In the genomic region with DNA sequence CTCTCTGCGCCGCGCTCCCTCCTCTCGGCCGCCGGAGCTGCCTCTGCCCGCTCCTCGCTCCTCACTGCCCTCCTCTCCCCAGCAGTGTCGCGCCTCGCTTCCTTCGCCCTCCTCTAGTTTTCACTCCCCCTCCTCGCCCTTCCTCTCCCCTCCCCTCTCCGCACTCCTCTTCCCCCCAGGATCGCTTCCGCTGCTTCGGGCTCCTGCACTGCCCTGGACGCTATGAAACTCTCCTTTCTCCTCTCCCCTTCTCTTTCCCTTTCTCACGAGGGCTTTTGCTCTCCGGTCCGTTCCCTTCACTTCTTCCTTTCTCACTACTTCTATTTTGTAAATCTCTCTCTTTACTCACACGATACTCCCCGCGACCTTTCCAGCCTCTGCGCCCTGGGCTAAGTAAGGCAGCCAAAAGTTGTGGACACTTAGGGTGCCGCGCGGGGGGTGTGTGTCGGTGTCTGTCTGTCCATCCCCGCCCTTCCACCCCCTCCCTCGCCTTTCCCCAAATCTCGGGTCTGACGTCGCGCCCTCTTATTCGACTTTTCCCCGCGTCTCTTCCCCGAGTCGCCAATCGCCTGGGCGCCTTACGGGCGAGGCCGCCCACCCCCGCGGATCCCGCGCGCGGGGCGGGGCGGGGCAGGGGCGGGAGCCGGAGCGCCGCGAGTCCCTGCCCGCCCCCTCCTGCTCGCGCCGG, we compare ENCODE assay signal across 8 cellular contexts. TPM values are rescaled to one million over a fixed set of nuclear protein-coding genes. Genes with fewer than 3 reads are reported as not detected.
DNase-seq lines count a peak whose midpoint lies in the region; TF ChIP-seq lines count a peak whose summit lies in the region.

A gene (minus strand): TSS at position 458 of the 688 bp plus-strand sequence. CDS start 737 bp downstream, outside the sequence.

- no peaks in the 10 kb centered on the region for H3K9me3 ChIP-seq in duodenal mucosa (ENCODE audit: control insufficient read depth in 1 of 2, low read length in 2 of 2)
- no peaks in the 10 kb centered on the region for H3K9me3 ChIP-seq in thyroid gland

- no peak within 1 kb of the TSS for H3K9ac ChIP-seq in duodenal mucosa (ENCODE audit: low read depth in 1 of 2, low read length in 2 of 2)

- H3K27ac ChIP-seq in duodenal mucosa (ENCODE audit: low read depth, low read length) (no peak within 1 kb of the TSS), thyroid gland (peak within 1 kb of the TSS in 2 of 3 donors; percentile 81 to 90)

- no peak for TF ChIP-seq POLR2A in lower leg skin (IDR thresholded peaks at IDR 0.05)
- peak; percentile 39 to 58 for TF ChIP-seq POLR2A in thyroid gland (IDR thresholded peaks at IDR 0.05)

- H3K4me3 ChIP-seq in duodenal mucosa (ENCODE audit: low read depth in 1 of 2, low read length in 2 of 2), result peak within 1 kb of the TSS; percentile 48 to 54
- H3K4me3 ChIP-seq in lower leg skin (ENCODE audit: low read depth, poor library complexity, severe bottlenecking), result peak within 1 kb of the TSS; percentile 75
- peak within 1 kb of the TSS; percentile 50 to 86 (median 64) for H3K4me3 ChIP-seq in thyroid gland (replicated peaks in 1 of 3)

- DNase-seq in DMS 273 (lab: John Stamatoyannopoulos, UW; ENCODE audit: unreplicated experiment) (peak; percentile 98), Kasumi-1 (lab: John Stamatoyannopoulos, UW) (peak; percentile 88 to 95), SIG-M5 treated with dmso at 0.1 percent for 504 hours (lab: John Stamatoyannopoulos, UW; ENCODE audit: unreplicated experiment) (peak; percentile 83), lower leg skin (ENCODE audit: low spot score in 2 of 2) (peak; percentile 90 to 97), thyroid gland (peak; percentile 76 to 88), cortex of kidney (lab: John Stamatoyannopoulos, UW) (no peak)
- DNase-seq in activated effector memory CD4-positive, alpha-beta T cell treated with Interleukin-2 at 50 U/mL for 16 hours, result no peak

- 1% methylated on average over 45 to 58 of the region's 62 CpGs for WGBS in lower leg skin, 2 donors
- WGBS in thyroid gland, 2 donors, result 1% methylated on average over 39 to 43 of the region's 62 CpGs

- TF ChIP-seq CTCF in lower leg skin (IDR thresholded peaks at IDR 0.05), result peak in 1 of 3 donors; percentile 36
- no peak for TF ChIP-seq CTCF in thyroid gland (IDR thresholded peaks at IDR 0.05)

- H3K4me1 ChIP-seq in duodenal mucosa (ENCODE audit: control insufficient read depth in 1 of 2, insufficient read depth in 2 of 2, low read length in 2 of 2), result peaks cover 0 to 7% of the 10 kb centered on the region in 2 donors
- peaks cover 39 to 48% of the 10 kb centered on the region in 2 donors for H3K4me1 ChIP-seq in thyroid gland

- peaks cover 68 to 73% of the 10 kb centered on the region in 2 donors for H3K27me3 ChIP-seq in duodenal mucosa (ENCODE audit: control insufficient read depth in 1 of 2, insufficient read depth in 2 of 2, low read length in 2 of 2)
- H3K27me3 ChIP-seq in thyroid gland, result peaks cover 66% of the 10 kb centered on the region

- H3K36me3 ChIP-seq in duodenal mucosa (ENCODE audit: control insufficient read depth in 1 of 2, insufficient read depth in 2 of 2, low read length in 2 of 2) (no peaks in the 10 kb centered on the region), thyroid gland (no peaks in the 10 kb centered on the region)

- intact Hi-C loops in lower leg skin (cut with DNase I; ENCODE audit: low total_unique reads) (loop anchor here (10.0 kb wide), 1 partner anchor 648 kb away; a partner anchor contains a TSS), thyroid gland (cut with DNase I) (no loop called here)

RNA-seq across cellular contexts. Expression of the gene that starts here (rescaled TPM):
- total RNA-seq in lower leg skin (100 to 1,000 TPM in 3 of 4 donors, 10 to 100 TPM in 1; 79.7 to 181 (median 150) TPM), thyroid gland (10 to 100 TPM in 1 of 4 donors, 1 to 10 TPM in 3; 4.0 to 22.6 (median 8.9) TPM)

Comparison
In these comparisons a context has a peak if more than half of its experiments do, and no peak if none do; other contexts are left out.
1. DNase-seq: peak in DMS 273 (single experiment), Kasumi-1 (2 of 2), SIG-M5 treated with dmso at 0.1 percent for 504 hours (single experiment), lower leg skin (2 of 2) and thyroid gland (2 of 2); none in activated effector memory CD4-positive, alpha-beta T cell treated with Interleukin-2 at 50 U/mL for 16 hours (single experiment) and cortex of kidney (single experiment).
2. POLR2A ChIP-seq: peak in thyroid gland (2 of 2); none in lower leg skin (0 of 2).
3. Peak in every context shown above with its lines, with median percentiles within 50 percentile points of each other: H3K4me3 ChIP-seq.